Comparison of ENCODE assay signal across 8 cellular contexts in the genomic region with DNA sequence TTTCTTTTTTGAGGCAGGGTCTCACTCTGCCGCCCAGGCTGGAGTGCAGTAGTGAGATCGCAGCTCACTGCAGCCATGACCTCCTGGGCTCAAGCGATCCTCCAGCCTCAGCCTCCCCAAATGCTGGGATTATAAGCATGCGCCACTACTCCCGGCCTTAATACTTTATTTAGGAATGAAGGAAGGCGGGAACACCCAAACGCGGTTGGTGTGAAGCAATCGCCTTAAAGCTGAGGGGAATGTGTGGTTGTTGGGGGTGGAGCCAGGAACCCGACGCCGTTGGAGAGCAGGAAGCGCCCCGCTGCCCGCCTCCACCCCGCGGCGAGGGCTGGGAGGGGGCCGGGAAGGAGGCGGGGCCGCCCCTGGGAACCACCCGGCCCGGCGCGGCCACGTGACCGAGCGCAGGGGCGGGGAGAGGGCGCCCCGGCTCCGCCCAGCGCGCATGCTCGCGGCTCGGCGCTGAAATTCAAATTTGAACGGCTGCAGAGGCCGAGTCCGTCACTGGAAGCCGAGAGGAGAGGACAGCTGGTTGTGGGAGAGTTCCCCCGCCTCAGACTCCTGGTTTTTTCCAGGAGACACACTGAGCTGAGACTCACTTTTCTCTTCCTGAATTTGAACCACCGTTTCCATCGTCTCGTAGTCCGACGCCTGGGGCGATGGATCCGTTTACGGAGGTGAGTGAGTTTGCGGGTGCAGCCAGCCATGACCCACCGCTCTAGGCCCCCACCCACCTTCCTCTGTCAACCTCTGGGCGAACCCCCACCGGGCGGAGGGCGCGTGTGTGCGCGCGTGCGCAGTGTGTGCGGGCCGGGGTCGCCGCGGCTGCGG. TPM values are rescaled to one million over a fixed set of nuclear protein-coding genes. Genes with fewer than 3 reads are reported as not detected.
DNase-seq lines count a peak whose midpoint lies in the region; ATAC-seq and TF ChIP-seq lines count a peak whose summit lies in the region.

ANLN (plus strand) TSS at position 492 of the 828 bp plus-strand sequence; CDS start at position 657, 165 bp downstream.

- H3K4me1 ChIP-seq in right atrium auricular region: peaks cover 0 to 23% of the 10 kb centered on the region in 2 donors
- peaks cover 7% of the 10 kb centered on the region for H3K4me1 ChIP-seq in psoas muscle
- H3K4me1 ChIP-seq in urinary bladder (ENCODE audit: insufficient read depth): no peaks in the 10 kb centered on the region

- H3K4me3 ChIP-seq in right atrium auricular region (peak within 1 kb of the TSS; percentile 47 to 64), psoas muscle (peak within 1 kb of the TSS; percentile 67), urinary bladder (ENCODE audit: low read depth, low read length) (peak within 1 kb of the TSS; percentile 56)

- intact Hi-C loops in psoas muscle (cut with DNase I): no loop called here

- no peak for TF ChIP-seq CTCF in right atrium auricular region (IDR thresholded peaks at IDR 0.05)
- no peak for TF ChIP-seq CTCF in psoas muscle (IDR thresholded peaks at IDR 0.05)

- H3K27me3 ChIP-seq in right atrium auricular region (no peaks in the 10 kb centered on the region), psoas muscle (ENCODE audit: insufficient read depth in 3 of 3, low read length in 2 of 3) (no peaks in the 10 kb centered on the region)

- WGBS in psoas muscle, 3 donors: 4% methylated on average over 63 to 68 of the region's 68 CpGs
- 2% methylated on average over 68 of the region's 68 CpGs for WGBS in urinary bladder

- H3K9me3 ChIP-seq in right atrium auricular region (no peaks in the 10 kb centered on the region), psoas muscle (no peaks in the 10 kb centered on the region)

- H3K36me3 ChIP-seq in right atrium auricular region (no peaks in the 10 kb centered on the region), psoas muscle (ENCODE audit: insufficient read depth in 1 of 2, low read depth in 1 of 2) (no peaks in the 10 kb centered on the region), urinary bladder (ENCODE audit: insufficient read depth) (no peaks in the 10 kb centered on the region)

- DNase-seq in NCI-H146 (lab: John Stamatoyannopoulos, UW) (peak; percentile 95), T-helper 2 cell (peak; percentile 69 to 90 (median 79)), anterior cingulate cortex (lab: John Stamatoyannopoulos, UW) (peak; percentile 16 to 93 (median 85)), right atrium auricular region (ENCODE audit: low spot score) (peak; percentile 94), psoas muscle (peak; percentile 94 to 95)

- ATAC-seq in GM18498 (IDR thresholded peaks at IDR 0.05; ENCODE audit: unreplicated experiment) (peak; percentile 84), HG02852 (IDR thresholded peaks at IDR 0.05; ENCODE audit: unreplicated experiment) (peak; percentile 76), psoas muscle (peak; percentile 100)

- H3K27ac ChIP-seq in right atrium auricular region: peak within 1 kb of the TSS; percentile 62 to 77
- peak within 1 kb of the TSS; percentile 66 for H3K27ac ChIP-seq in psoas muscle
- H3K27ac ChIP-seq in urinary bladder (ENCODE audit: low read depth): peak within 1 kb of the TSS; percentile 56

RNA-seq across cellular contexts. Expression of gene ANLN, which starts in this region (rescaled TPM):
- total RNA-seq in right atrium auricular region (1 to 10 TPM; 2.4 to 9.0 TPM), psoas muscle (1 to 10 TPM in 3 of 4 donors, under 1 TPM in 1; 0.41 to 2.4 (median 1.1) TPM), urinary bladder (66.0 TPM)
- polyA plus RNA-seq in psoas muscle (under 1 TPM; 0.11 to 0.52 (median 0.13) TPM), urinary bladder (1.4 TPM)

Comparison
In these comparisons a context has a peak if more than half of its experiments do, and no peak if none do; other contexts are left out.
1. Peak in every context shown above with its lines: DNase-seq, ATAC-seq, H3K4me3 ChIP-seq and H3K27ac ChIP-seq.